ENCODE assay signal across 17 cellular contexts in the genomic region with DNA sequence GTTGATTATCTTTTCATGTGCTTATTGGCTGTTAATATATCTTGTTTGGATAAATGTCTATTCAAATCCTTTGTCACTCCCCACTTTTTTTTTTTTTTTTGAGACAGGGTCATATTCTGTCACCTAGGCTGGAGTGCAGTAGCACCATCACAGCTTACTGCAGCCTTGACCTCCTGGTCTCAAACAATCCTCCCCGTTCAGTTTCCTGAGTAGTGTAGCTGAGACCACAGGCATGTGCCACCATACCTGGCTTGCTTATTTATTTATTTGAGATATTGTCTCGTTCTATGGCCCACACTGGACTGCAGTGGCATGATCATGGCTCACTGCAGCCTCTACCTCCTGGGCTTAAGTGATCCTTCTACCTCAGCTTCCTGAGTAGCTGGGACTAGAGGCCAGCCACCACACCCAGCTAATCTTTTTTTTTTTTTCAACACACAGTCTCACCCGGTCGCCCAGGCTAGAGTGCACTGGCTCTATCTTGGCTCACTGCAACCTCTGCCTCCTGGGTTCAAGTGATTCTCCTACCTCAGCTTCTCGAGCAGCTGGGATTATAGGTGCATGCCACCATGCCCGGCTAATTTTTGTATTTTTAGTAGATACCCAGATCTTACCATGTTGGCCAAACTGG.
"Had no signal": no experiment of that assay in that cellular context is flagged by ENCODE, and none has a peak within 500 bp of the region (broad histone marks: within the 10 kb centered on the region; RNA-seq: fewer than 3 reads in every experiment).

No MANE protein-coding gene starts in this region.

- H3K9me3 ChIP-seq: heart left ventricle, testis, tibial nerve had no signal

- H3K27ac ChIP-seq: dorsolateral prefrontal cortex, heart left ventricle, testis, tibial nerve had no signal

- FAIRE-seq: endometrium, frontal cortex had no signal

- H3K4me3 ChIP-seq: dorsolateral prefrontal cortex, heart left ventricle, testis, tibial nerve had no signal

- DNase-seq: cortex of kidney; dorsolateral prefrontal cortex; effector CD8-positive, alpha-beta T cell; heart left ventricle; hippocampal formation; mammary epithelial cell; natural killer cell; posterior cingulate gyrus; right cardiac atrium; stimulated activated CD4-positive, alpha-beta T cell treated with anti-CD3 and anti-CD28 coated beads, Interleukin-4, amount 100 ng/mL, for 24 hours; testis had no signal

- H3K4me1 ChIP-seq: heart left ventricle, testis, tibial nerve had no signal

- H3K27me3 ChIP-seq: dorsolateral prefrontal cortex, testis had no signal

- H3K36me3 ChIP-seq: heart left ventricle, tibial nerve had no signal

- ATAC-seq: esophagus mucosa; heart left ventricle; left lobe of liver; natural killer cell; right cardiac atrium; stimulated activated memory B cell treated with anti-CD40 and anti-IgM and Interleukin-4, amounts not matched to agents 10 μg/mL and 1 μg/mL and 100 μg/mL, for 72 hours had no signal
